Comparison of ENCODE assay signal across 8 cellular contexts in the genomic region with DNA sequence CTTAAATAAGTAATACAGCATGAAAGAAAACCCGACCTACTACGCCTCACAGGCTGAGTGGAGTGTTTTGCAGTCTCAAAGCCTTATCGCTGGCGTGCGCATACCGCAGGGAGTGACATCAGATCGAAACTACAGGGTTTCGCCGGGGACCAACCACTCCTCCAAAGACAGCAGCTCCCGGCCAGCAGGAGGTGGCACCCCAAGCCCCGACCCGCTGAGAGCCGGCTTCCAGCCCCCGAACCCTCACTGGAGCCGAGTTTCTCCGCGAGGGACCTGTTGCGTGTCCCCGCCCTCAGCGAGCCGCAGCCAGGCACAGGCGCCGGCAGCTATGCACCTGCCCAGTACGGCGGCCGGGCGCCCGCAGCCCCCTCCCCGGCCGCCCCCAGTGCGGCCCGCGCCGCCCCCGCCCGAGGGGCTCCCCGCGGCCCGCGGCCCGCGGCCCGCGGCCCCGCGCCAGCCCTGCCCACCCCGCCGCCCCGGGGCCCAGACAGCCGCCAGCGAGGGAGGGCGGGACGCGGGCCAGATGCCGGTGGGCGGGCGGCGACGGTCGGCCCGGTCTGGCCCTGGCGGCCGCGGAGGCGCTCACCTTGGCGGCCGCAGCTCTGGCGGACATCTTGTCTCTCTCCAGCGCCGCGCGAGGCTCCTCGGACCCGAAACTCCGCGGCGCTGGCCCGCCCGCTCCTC. TPM values are rescaled to one million over a fixed set of nuclear protein-coding genes. Genes with fewer than 3 reads are reported as not detected.
DNase-seq lines count a peak whose midpoint lies in the region; ATAC-seq, FAIRE-seq and TF ChIP-seq lines count a peak whose summit lies in the region.

No MANE protein-coding gene starts in this region.

- H3K27ac ChIP-seq in small intestine (ENCODE audit: low read depth in 1 of 2, low read length in 1 of 2): peak overlapping the region; percentile 97 to 98

- WGBS in small intestine, 3 donors: 0 to 1% (median 1%) methylated on average over 28 to 79 of the region's 79 CpGs

- no peaks in the 10 kb centered on the region for H3K4me1 ChIP-seq in small intestine (ENCODE audit: control insufficient read depth in 2 of 2, insufficient read depth in 1 of 2, low read depth in 1 of 2, low read length in 1 of 2)

- H3K4me3 ChIP-seq in small intestine (ENCODE audit: low read depth in 1 of 2, low read length in 2 of 2): peak overlapping the region; percentile 85 to 94

- H3K36me3 ChIP-seq in small intestine (ENCODE audit: control insufficient read depth in 2 of 2, insufficient read depth in 2 of 2, low read length in 2 of 2): no peaks in the 10 kb centered on the region

- peaks cover 0 to 3% of the 10 kb centered on the region in 2 donors for H3K27me3 ChIP-seq in small intestine (ENCODE audit: control insufficient read depth in 2 of 2, insufficient read depth in 2 of 2, low read length in 2 of 2)

- FAIRE-seq in small intestine (lab: Jason Lieb, UNC): no peak

- no peaks in the 10 kb centered on the region for H3K9me3 ChIP-seq in small intestine (ENCODE audit: control insufficient read depth, low read depth)

- DNase-seq in EL: peak; percentile 90
- DNase-seq in central memory CD4-positive, alpha-beta T cell: peak; percentile 11
- peak; percentile 95 for DNase-seq in islet precursor cell
- peak; percentile 89 for DNase-seq in small intestine
- DNase-seq in SIG-M5 (lab: John Stamatoyannopoulos, UW): no peak

- ATAC-seq in HG02642 (IDR thresholded peaks at IDR 0.05; ENCODE audit: poor library complexity, unreplicated experiment) (peak; percentile 83), HG02852 (IDR thresholded peaks at IDR 0.05; ENCODE audit: unreplicated experiment) (no peak)

TF ChIP-seq in PFSK-1, 5 proteins besides CTCF, POLR2A, EP300 and RAD21:
- TF ChIP-seq POLR2AphosphoS5 (IDR thresholded peaks at IDR 0.05; ENCODE audit: low read depth, low read length) (no peak), FOXP2 (optimal IDR thresholded peaks at IDR 0.05; ENCODE audit: borderline replicate concordance, extremely low read depth, extremely low read length, insufficient read depth) (no peak), TAF1 (IDR thresholded peaks at IDR 0.05; ENCODE audit: borderline replicate concordance, insufficient read depth, low read length) (no peak), SIN3A (IDR thresholded peaks at IDR 0.05; ENCODE audit: borderline replicate concordance, insufficient read depth, low read length) (peak; percentile 15; the same call in 1 of the 2 replicates)
- TF ChIP-seq, protein P1, sequence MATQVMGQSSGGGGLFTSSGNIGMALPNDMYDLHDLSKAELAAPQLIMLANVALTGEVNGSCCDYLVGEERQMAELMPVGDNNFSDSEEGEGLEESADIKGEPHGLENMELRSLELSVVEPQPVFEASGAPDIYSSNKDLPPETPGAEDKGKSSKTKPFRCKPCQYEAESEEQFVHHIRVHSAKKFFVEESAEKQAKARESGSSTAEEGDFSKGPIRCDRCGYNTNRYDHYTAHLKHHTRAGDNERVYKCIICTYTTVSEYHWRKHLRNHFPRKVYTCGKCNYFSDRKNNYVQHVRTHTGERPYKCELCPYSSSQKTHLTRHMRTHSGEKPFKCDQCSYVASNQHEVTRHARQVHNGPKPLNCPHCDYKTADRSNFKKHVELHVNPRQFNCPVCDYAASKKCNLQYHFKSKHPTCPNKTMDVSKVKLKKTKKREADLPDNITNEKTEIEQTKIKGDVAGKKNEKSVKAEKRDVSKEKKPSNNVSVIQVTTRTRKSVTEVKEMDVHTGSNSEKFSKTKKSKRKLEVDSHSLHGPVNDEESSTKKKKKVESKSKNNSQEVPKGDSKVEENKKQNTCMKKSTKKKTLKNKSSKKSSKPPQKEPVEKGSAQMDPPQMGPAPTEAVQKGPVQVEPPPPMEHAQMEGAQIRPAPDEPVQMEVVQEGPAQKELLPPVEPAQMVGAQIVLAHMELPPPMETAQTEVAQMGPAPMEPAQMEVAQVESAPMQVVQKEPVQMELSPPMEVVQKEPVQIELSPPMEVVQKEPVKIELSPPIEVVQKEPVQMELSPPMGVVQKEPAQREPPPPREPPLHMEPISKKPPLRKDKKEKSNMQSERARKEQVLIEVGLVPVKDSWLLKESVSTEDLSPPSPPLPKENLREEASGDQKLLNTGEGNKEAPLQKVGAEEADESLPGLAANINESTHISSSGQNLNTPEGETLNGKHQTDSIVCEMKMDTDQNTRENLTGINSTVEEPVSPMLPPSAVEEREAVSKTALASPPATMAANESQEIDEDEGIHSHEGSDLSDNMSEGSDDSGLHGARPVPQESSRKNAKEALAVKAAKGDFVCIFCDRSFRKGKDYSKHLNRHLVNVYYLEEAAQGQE (IDR thresholded peaks at IDR 0.05; ENCODE audit: insufficient read depth in 1 of 2, low read depth in 2 of 2, low read length in 2 of 2): no peak

RNA-seq across cellular contexts. Expression of a gene that starts 0.7 kb away (rescaled TPM):
- polyA plus RNA-seq in PFSK-1 (2012; ENCODE audit: insufficient read length, low read depth): 14.8 TPM
- 10 to 100 TPM; 19.5 to 31.1 (median 28.6) TPM for polyA plus RNA-seq in small intestine
